32 cellular contexts compared by ENCODE assay signal in genomic region chr21:41857771-41858300, GRCh38.
"Had no signal": no experiment of that assay in that cellular context is flagged by ENCODE, and none has a peak within 500 bp of the region (broad histone marks: within the 10 kb centered on the region; RNA-seq: fewer than 3 reads in every experiment).

No MANE protein-coding gene starts in this region.

- H3K27ac ChIP-seq: ascending aorta, cardiac muscle cell, gastrocnemius medialis, hepatocyte, left ventricle myocardium inferior, neutrophil, ovary, prostate gland, skin epidermis, suprapubic skin, tibial nerve had no signal

- DNase-seq: activated CD4-positive, alpha-beta T cell treated with anti-CD3 and anti-CD28 coated beads for 48 hours; activated CD4-positive, alpha-beta T cell treated with anti-CD3 and anti-CD28 coated beads, Interleukin-2, amount 50 U/mL, for 48 hours; activated CD8-positive, alpha-beta memory T cell treated with anti-CD3 and anti-CD28 coated beads, Interleukin-2, amount 50 U/mL, for 48 hours; activated naive CD4-positive, alpha-beta T cell treated with Interleukin-2 at 50 U/mL for 16 hours; activated naive CD8-positive, alpha-beta T cell treated with anti-CD3 and anti-CD28 coated beads, Interleukin-2, amount 10 ng/mL, durations not matched to agents 7 days and 5 days; activated T-cell treated with anti-CD3 and anti-CD28 coated beads, Interleukin-2, amount 50 U/mL, for 24 hours; cortex of kidney; effector memory CD8-positive, alpha-beta T cell; erythroblast; gastrocnemius medialis; glutamatergic neuron; islet precursor cell; left ventricle myocardium inferior; mucosa of descending colon; ovary; retina; stimulated activated CD4-positive, alpha-beta T cell treated with anti-CD3 and anti-CD28 coated beads, Interleukin-4, amount 100 ng/mL, for 24 hours; T-helper 1 cell had no signal

- H3K4me1 ChIP-seq: ascending aorta, gastrocnemius medialis, left ventricle myocardium inferior, prostate gland, suprapubic skin had no signal

- H3K4me3 Mint-ChIP-seq: activated naive CD8-positive, alpha-beta T cell treated with anti-CD3 and anti-CD28 coated beads, Interleukin-2, amount 10 ng/mL, durations not matched to agents 7 days and 5 days; activated T-cell treated with anti-CD3 and anti-CD28 coated beads, Interleukin-2, amount 50 U/mL, for 24 hours; activated T-helper 17 cell treated with anti-CD3 and anti-CD28 coated beads, Interleukin-2, amount 50 U/mL, for 72 hours; brain; effector memory CD8-positive, alpha-beta T cell; natural killer cell treated with Interleukin-12 subunit alpha and Interleukin-12 subunit beta and Interleukin-15 and Interleukin-18, amount 100 ng/mL, for 72 hours; stimulated activated effector memory CD8-positive, alpha-beta T cell treated with anti-CD3 and anti-CD28 coated beads, Interleukin-12 subunit alpha, Interleukin-12 subunit beta, amount 100 ng/mL, for 72 hours had no signal

- H3K27me3 Mint-ChIP-seq: activated naive CD8-positive, alpha-beta T cell treated with anti-CD3 and anti-CD28 coated beads, Interleukin-2, amount 10 ng/mL, durations not matched to agents 7 days and 5 days; activated T-cell treated with anti-CD3 and anti-CD28 coated beads, Interleukin-2, amount 50 U/mL, for 24 hours; activated T-helper 17 cell treated with anti-CD3 and anti-CD28 coated beads, Interleukin-2, amount 50 U/mL, for 72 hours; effector memory CD8-positive, alpha-beta T cell; natural killer cell treated with Interleukin-12 subunit alpha and Interleukin-12 subunit beta and Interleukin-15 and Interleukin-18, amount 100 ng/mL, for 72 hours had no signal

- H3K36me3 ChIP-seq: cardiac muscle cell, ovary, prostate gland had no signal

- H3K9me3 ChIP-seq: ascending aorta, gastrocnemius medialis, left ventricle myocardium inferior, mucosa of descending colon, neutrophil, ovary, prostate gland, suprapubic skin, tibial nerve had no signal

- H3K4me2 ChIP-seq: hepatocyte had no signal

- H3K9me3 Mint-ChIP-seq: activated naive CD8-positive, alpha-beta T cell treated with anti-CD3 and anti-CD28 coated beads, Interleukin-2, amount 10 ng/mL, durations not matched to agents 7 days and 5 days; activated T-cell treated with anti-CD3 and anti-CD28 coated beads, Interleukin-2, amount 50 U/mL, for 24 hours; activated T-helper 17 cell treated with anti-CD3 and anti-CD28 coated beads, Interleukin-2, amount 50 U/mL, for 72 hours; brain; effector memory CD8-positive, alpha-beta T cell; natural killer cell treated with Interleukin-12 subunit alpha and Interleukin-12 subunit beta and Interleukin-15 and Interleukin-18, amount 100 ng/mL, for 72 hours; stimulated activated effector memory CD8-positive, alpha-beta T cell treated with anti-CD3 and anti-CD28 coated beads, Interleukin-12 subunit alpha, Interleukin-12 subunit beta, amount 100 ng/mL, for 72 hours had no signal

- H3K4me3 ChIP-seq: ascending aorta, cardiac muscle cell, gastrocnemius medialis, hepatocyte, left ventricle myocardium inferior, lung, mucosa of descending colon, ovary, prostate gland, skin epidermis, suprapubic skin, tibial nerve had no signal

- ATAC-seq: activated T-helper 17 cell treated with anti-CD3 and anti-CD28 coated beads, Interleukin-2, amount 50 U/mL, for 72 hours; effector memory CD8-positive, alpha-beta T cell; gastrocnemius medialis; mucosa of descending colon; natural killer cell treated with Interleukin-12 subunit alpha and Interleukin-12 subunit beta and Interleukin-15 and Interleukin-18, amount 100 ng/mL, for 72 hours; sciatic nerve; stimulated activated effector memory CD8-positive, alpha-beta T cell treated with anti-CD3 and anti-CD28 coated beads, Interleukin-12 subunit alpha, Interleukin-12 subunit beta, amount 100 ng/mL, for 72 hours had no signal

- H3K27me3 ChIP-seq: ascending aorta, cardiac muscle cell, gastrocnemius medialis, hepatocyte, neutrophil, ovary, suprapubic skin, tibial nerve had no signal

- H3K4me1 Mint-ChIP-seq: brain had no signal

- H3K27ac Mint-ChIP-seq: activated naive CD8-positive, alpha-beta T cell treated with anti-CD3 and anti-CD28 coated beads, Interleukin-2, amount 10 ng/mL, durations not matched to agents 7 days and 5 days; activated T-cell treated with anti-CD3 and anti-CD28 coated beads, Interleukin-2, amount 50 U/mL, for 24 hours; activated T-helper 17 cell treated with anti-CD3 and anti-CD28 coated beads, Interleukin-2, amount 50 U/mL, for 72 hours; natural killer cell treated with Interleukin-12 subunit alpha and Interleukin-12 subunit beta and Interleukin-15 and Interleukin-18, amount 100 ng/mL, for 72 hours; stimulated activated effector memory CD8-positive, alpha-beta T cell treated with anti-CD3 and anti-CD28 coated beads, Interleukin-12 subunit alpha, Interleukin-12 subunit beta, amount 100 ng/mL, for 72 hours had no signal
